13 cellular contexts compared by ENCODE assay signal in the genomic region with DNA sequence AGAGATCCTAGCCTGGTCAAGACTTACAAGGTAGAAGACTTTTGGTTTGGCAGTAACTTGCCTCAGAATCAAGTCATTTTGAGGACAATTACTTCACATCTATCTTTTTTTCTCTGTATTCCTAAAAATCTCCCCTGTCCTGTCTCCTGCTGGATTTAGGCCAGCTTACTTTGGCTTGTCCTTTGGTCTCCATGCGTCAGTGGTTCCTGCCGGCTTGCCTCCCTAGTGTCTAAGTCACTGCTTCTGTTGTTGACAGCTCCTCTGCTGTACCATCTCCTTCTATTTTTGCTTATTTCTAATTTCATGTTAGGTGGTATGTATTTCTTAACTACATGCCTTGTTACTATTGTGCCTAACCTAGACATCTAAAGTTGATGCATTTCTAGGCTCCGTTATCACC. TPM values are rescaled to one million over a fixed set of nuclear protein-coding genes. Genes with fewer than 3 reads are reported as not detected.
DNase-seq lines count a peak whose midpoint lies in the region; ATAC-seq and TF ChIP-seq lines count a peak whose summit lies in the region.
"Had no signal": no experiment of that assay in that cellular context is flagged by ENCODE, and none has a peak within 500 bp of the region (broad histone marks: within the 10 kb centered on the region; RNA-seq: fewer than 3 reads in every experiment).

No MANE protein-coding gene starts in this region.

- H3K4me1 ChIP-seq in CD4-positive, CD25-positive, alpha-beta regulatory T cell (ENCODE audit: control insufficient read depth, insufficient read depth, low read length, poor library complexity, severe bottlenecking) = peaks cover 4% of the 10 kb centered on the region
- H3K4me1 ChIP-seq in thoracic aorta (ENCODE audit: control insufficient read depth in 1 of 2, low read depth in 2 of 2) = peaks cover 41 to 55% of the 10 kb centered on the region in 2 donors
- H3K4me1 ChIP-seq: A549 had no signal

- H3K9me3 ChIP-seq in CD4-positive, CD25-positive, alpha-beta regulatory T cell (ENCODE audit: control insufficient read depth in 2 of 2, low read length in 2 of 2) = no peaks in the 10 kb centered on the region
- no peaks in the 10 kb centered on the region for H3K9me3 ChIP-seq in thoracic aorta
- H3K9me3 ChIP-seq: A549 had no signal

- H3K36me3 ChIP-seq in CD4-positive, CD25-positive, alpha-beta regulatory T cell (ENCODE audit: control insufficient read depth, insufficient read depth, low read length) = peaks cover 70% of the 10 kb centered on the region
- peaks cover 6% of the 10 kb centered on the region for H3K36me3 ChIP-seq in thoracic aorta

- H3K27ac ChIP-seq in CD4-positive, CD25-positive, alpha-beta regulatory T cell (ENCODE audit: insufficient read depth, low read length, poor library complexity, severe bottlenecking) = no peak overlapping the region
- peak overlapping the region; percentile 18 to 37 for H3K27ac ChIP-seq in thoracic aorta
- H3K27ac ChIP-seq: A549 had no signal

- H3K4me3 ChIP-seq in CD4-positive, CD25-positive, alpha-beta regulatory T cell (ENCODE audit: low read depth, low read length) = no peak overlapping the region
- H3K4me3 ChIP-seq in thoracic aorta = no peak overlapping the region
- H3K4me3 ChIP-seq: A549 had no signal

- peak overlapping the region in 2 of 3 donors; percentile 28 to 68 for H3K27ac Mint-ChIP-seq in CD4-positive, CD25-positive, alpha-beta regulatory T cell
- H3K27ac Mint-ChIP-seq: H9 had no signal

- no peaks in the 10 kb centered on the region for H3K27me3 Mint-ChIP-seq in CD4-positive, CD25-positive, alpha-beta regulatory T cell

- no peak for ATAC-seq in CD4-positive, CD25-positive, alpha-beta regulatory T cell (ENCODE audit: low read depth in 2 of 2)
- no peak for ATAC-seq in thoracic aorta (ENCODE audit: insufficient number of reproducible peaks, low FRiP score, low read depth)
- no peak for ATAC-seq in HG02852 (IDR thresholded peaks at IDR 0.05; ENCODE audit: unreplicated experiment)
- ATAC-seq in GM21737 (IDR thresholded peaks at IDR 0.05; ENCODE audit: unreplicated experiment) = no peak
- ATAC-seq: A549, HepG2 had no signal

- no peaks in the 10 kb centered on the region for H3K27me3 ChIP-seq in CD4-positive, CD25-positive, alpha-beta regulatory T cell (ENCODE audit: control insufficient read depth, insufficient read depth, low read length)
- H3K27me3 ChIP-seq in thoracic aorta (replicated peaks; ENCODE audit: insufficient read depth) = no peaks in the 10 kb centered on the region

- peak; percentile 8 for DNase-seq in Ammon's horn (ENCODE audit: low spot score)
- DNase-seq in CD4-positive, CD25-positive, alpha-beta regulatory T cell = no peak
- DNase-seq in kidney tubule cell (ENCODE audit: low spot score) = peak; percentile 15
- no peak for DNase-seq in thoracic aorta (ENCODE audit: low spot score)
- no peak for DNase-seq in NCI-H1048 (lab: John Stamatoyannopoulos, UW)
- DNase-seq: DMS 273 treated with DMSO at 0.1 percent for 48 hours, GOT3, H9 had no signal

- no peak for TF ChIP-seq CTCF in thoracic aorta (IDR thresholded peaks at IDR 0.05)

- peaks cover 18 to 44% (median 34%) of the 10 kb centered on the region in 4 donors for H3K4me1 Mint-ChIP-seq in CD4-positive, CD25-positive, alpha-beta regulatory T cell
- H3K4me1 Mint-ChIP-seq: H9 had no signal

- peaks cover 66% of the 10 kb centered on the region for H3K36me3 Mint-ChIP-seq in CD4-positive, CD25-positive, alpha-beta regulatory T cell

- H3K9me3 Mint-ChIP-seq in CD4-positive, CD25-positive, alpha-beta regulatory T cell = no peaks in the 10 kb centered on the region
- H3K9me3 Mint-ChIP-seq: H9 had no signal

- no peak overlapping the region for H3K4me3 Mint-ChIP-seq in CD4-positive, CD25-positive, alpha-beta regulatory T cell
- H3K4me3 Mint-ChIP-seq: CD14-positive monocyte, H9 had no signal

RNA-seq across cellular contexts. Expression of a gene that starts 39.7 kb away (rescaled TPM):
- 3.0 TPM for total RNA-seq in CD4-positive, CD25-positive, alpha-beta regulatory T cell
- polyA plus RNA-seq in CD4-positive, CD25-positive, alpha-beta regulatory T cell = 10 to 100 TPM; 10.6 to 21.9 (median 21.0) TPM
- total RNA-seq in thoracic aorta = 1,000 to 10,000 TPM in 1 of 2 donors, 100 to 1,000 TPM in 1; 824 to 1,103 TPM

RNA-seq across cellular contexts. Expression of a gene that starts 52.7 kb away (rescaled TPM):
- total RNA-seq in CD4-positive, CD25-positive, alpha-beta regulatory T cell = 55.9 TPM
- polyA plus RNA-seq in CD4-positive, CD25-positive, alpha-beta regulatory T cell = 10 to 100 TPM; 39.8 to 44.5 (median 43.2) TPM
- total RNA-seq in thoracic aorta = 10 to 100 TPM; 31.9 to 36.8 TPM

Comparison
In these comparisons a context has a peak if more than half of its experiments do, and no peak if none do; other contexts are left out.
1. DNase-seq: peak in Ammon's horn (single experiment) and kidney tubule cell (single experiment); none in CD4-positive, CD25-positive, alpha-beta regulatory T cell (0 of 3), thoracic aorta (single experiment) and NCI-H1048 (single experiment).
2. RNA of a gene that starts 39.7 kb away (total RNA-seq): 824 to 1,103 TPM in thoracic aorta; 3.0 TPM in CD4-positive, CD25-positive, alpha-beta regulatory T cell (single experiment); every median in the first group is over 100 times any median in the second.